ENCODE assay signal across 20 cellular contexts in the genomic region with DNA sequence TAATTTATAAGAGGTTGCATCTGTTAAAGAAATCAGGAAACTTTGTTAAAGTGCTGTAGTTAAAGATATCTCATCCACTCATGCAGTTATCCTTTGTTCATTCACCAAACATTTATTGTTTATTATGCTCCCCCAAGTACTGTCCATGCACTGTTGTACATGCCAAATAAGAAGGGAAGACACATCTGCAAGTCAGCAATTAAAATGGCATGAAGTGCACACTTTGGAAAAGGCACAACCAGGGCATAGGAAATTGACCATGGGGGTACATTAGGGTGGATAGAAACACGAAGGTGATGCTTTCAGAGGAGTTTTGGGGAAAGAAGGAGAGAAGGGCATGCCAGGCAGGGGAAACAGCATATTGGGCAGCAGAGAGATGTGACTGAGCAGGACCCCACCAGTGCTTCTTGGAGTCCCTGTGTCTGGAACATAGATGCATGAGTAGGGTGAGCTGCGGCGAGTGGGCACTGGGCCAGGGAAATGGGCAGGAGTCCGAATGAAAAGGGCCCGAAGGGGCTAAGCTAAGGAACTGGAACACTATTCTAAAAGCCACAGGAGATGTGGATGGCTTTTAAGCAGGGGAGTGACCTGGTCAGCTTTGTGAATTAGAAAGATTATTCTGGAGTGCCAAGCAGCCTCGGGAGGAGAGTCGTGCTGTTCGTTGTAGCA.
"Had no signal": no experiment of that assay in that cellular context is flagged by ENCODE, and none has a peak within 500 bp of the region (broad histone marks: within the 10 kb centered on the region; RNA-seq: fewer than 3 reads in every experiment).

No MANE protein-coding gene starts in this region.

- DNase-seq: activated T-cell treated with anti-CD3 and anti-CD28 coated beads, Interleukin-2, amount 50 U/mL, for 1 hour; aorta; brain microvascular endothelial cell; dermis blood vessel endothelial cell; effector CD8-positive, alpha-beta T cell; erythroblast; foreskin fibroblast; immature natural killer cell; naive thymus-derived CD4-positive, alpha-beta T cell; retina; spleen; stimulated activated CD4-positive, alpha-beta T cell treated with anti-CD3 and anti-CD28 coated beads, Interleukin-4, amount 100 ng/mL, for 1 hour; stimulated activated naive CD4-positive, alpha-beta T cell had no signal

- H3K4me3 ChIP-seq: hepatocyte, lung, spleen, thoracic aorta, vagina had no signal

- H3K27me3 ChIP-seq: brain microvascular endothelial cell, hepatocyte, vagina had no signal

- H3K4me2 ChIP-seq: hepatocyte had no signal

- H3K27ac ChIP-seq: brain microvascular endothelial cell, hepatocyte, spleen, thoracic aorta, vagina had no signal

- H2AFZ ChIP-seq: hepatocyte had no signal

- H3K36me3 ChIP-seq: brain microvascular endothelial cell, spleen, thoracic aorta, vagina had no signal

- H3K4me1 ChIP-seq: spleen, vagina had no signal

- ATAC-seq: activated naive CD4-positive, alpha-beta T cell treated with anti-CD3 and anti-CD28 coated beads, Interleukin-2, amount 50 U/mL, for 72 hours; left lobe of liver; naive thymus-derived CD4-positive, alpha-beta T cell; WTC11 had no signal

- H3K79me2 ChIP-seq: hepatocyte had no signal

- H3K9me3 ChIP-seq: spleen, thoracic aorta, vagina had no signal
